3 cellular contexts compared by ENCODE assay signal in the genomic region with DNA sequence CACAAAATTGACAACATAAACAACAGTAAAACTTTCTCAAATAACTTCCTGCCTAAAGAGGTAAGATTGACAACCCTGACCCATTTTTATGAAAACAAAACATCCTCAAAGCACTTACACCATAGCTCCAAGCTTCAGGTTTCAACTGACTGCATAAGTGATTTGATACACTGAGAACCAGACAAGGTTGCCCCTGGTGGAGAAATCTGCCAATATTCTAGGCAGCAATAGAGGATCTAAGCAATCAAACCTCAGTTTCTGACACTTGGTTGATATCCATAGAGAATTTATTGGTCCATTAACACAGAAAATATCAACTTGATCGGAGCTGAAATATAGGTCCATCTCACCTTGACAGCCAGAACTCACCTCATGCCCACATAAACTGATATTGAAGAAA.
TF ChIP-seq lines count a peak whose summit lies in the region.

No MANE protein-coding gene starts in this region.

TF ChIP-seq in SK-N-SH, 30 proteins besides CTCF, POLR2A, EP300 and RAD21:
- TF ChIP-seq MEF2A (IDR thresholded peaks at IDR 0.05; ENCODE audit: borderline replicate concordance, low read depth) (no peak), SIN3A (IDR thresholded peaks at IDR 0.05; ENCODE audit: borderline replicate concordance, low read depth, low read length) (no peak), TEAD4 (IDR thresholded peaks at IDR 0.05; ENCODE audit: borderline replicate concordance, insufficient read depth) (no peak), NRF1 (IDR thresholded peaks at IDR 0.05; ENCODE audit: low read depth, low read length) (no peak), MAX (IDR thresholded peaks at IDR 0.05; ENCODE audit: low read depth) (no peak), CHD2 (IDR thresholded peaks at IDR 0.05; ENCODE audit: low read length, partially characterized antibody) (no peak), REST (IDR thresholded peaks at IDR 0.05; ENCODE audit: low read depth, low read length) (no peak), RCOR1 (IDR thresholded peaks at IDR 0.05; ENCODE audit: low read length) (no peak), YY1 (IDR thresholded peaks at IDR 0.05; ENCODE audit: low read depth) (no peak)
- TF ChIP-seq, protein P1, sequence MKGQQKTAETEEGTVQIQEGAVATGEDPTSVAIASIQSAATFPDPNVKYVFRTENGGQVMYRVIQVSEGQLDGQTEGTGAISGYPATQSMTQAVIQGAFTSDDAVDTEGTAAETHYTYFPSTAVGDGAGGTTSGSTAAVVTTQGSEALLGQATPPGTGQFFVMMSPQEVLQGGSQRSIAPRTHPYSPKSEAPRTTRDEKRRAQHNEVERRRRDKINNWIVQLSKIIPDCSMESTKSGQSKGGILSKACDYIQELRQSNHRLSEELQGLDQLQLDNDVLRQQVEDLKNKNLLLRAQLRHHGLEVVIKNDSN (IDR thresholded peaks at IDR 0.05; ENCODE audit: borderline replicate concordance, low read depth) = no peak

TF ChIP-seq in SK-N-SH treated with all-trans-retinoic acid at 6 μM for 48 hours, 23 proteins besides CTCF, POLR2A, EP300 and RAD21:
- TF ChIP-seq SNAI2 (CRISPR knock-in tag; IDR thresholded peaks at IDR 0.05) (no peak), ZNF565 (CRISPR knock-in tag; conservative IDR thresholded peaks at IDR 0.05; ENCODE audit: low read depth) (no peak), ARNTL (CRISPR knock-in tag; IDR thresholded peaks at IDR 0.05; ENCODE audit: borderline replicate concordance, low read depth) (no peak), TCF4 (CRISPR knock-in tag; IDR thresholded peaks at IDR 0.05; ENCODE audit: borderline replicate concordance) (no peak), OSR1 (CRISPR knock-in tag; IDR thresholded peaks at IDR 0.05) (no peak), ZC3H10 (CRISPR knock-in tag; IDR thresholded peaks at IDR 0.05) (no peak), RARB (CRISPR knock-in tag; IDR thresholded peaks at IDR 0.05) (no peak), TOX (CRISPR knock-in tag; IDR thresholded peaks at IDR 0.05; ENCODE audit: borderline replicate concordance) (no peak), PPARA (CRISPR knock-in tag; IDR thresholded peaks at IDR 0.05; ENCODE audit: borderline replicate concordance) (no peak)
- TF ChIP-seq, protein P2, sequence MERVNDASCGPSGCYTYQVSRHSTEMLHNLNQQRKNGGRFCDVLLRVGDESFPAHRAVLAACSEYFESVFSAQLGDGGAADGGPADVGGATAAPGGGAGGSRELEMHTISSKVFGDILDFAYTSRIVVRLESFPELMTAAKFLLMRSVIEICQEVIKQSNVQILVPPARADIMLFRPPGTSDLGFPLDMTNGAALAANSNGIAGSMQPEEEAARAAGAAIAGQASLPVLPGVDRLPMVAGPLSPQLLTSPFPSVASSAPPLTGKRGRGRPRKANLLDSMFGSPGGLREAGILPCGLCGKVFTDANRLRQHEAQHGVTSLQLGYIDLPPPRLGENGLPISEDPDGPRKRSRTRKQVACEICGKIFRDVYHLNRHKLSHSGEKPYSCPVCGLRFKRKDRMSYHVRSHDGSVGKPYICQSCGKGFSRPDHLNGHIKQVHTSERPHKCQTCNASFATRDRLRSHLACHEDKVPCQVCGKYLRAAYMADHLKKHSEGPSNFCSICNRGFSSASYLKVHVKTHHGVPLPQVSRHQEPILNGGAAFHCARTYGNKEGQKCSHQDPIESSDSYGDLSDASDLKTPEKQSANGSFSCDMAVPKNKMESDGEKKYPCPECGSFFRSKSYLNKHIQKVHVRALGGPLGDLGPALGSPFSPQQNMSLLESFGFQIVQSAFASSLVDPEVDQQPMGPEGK (CRISPR knock-in tag; IDR thresholded peaks at IDR 0.05; ENCODE audit: borderline replicate concordance) = no peak

TF ChIP-seq in H1, 55 proteins besides CTCF, POLR2A, EP300 and RAD21:
- TF ChIP-seq BCL11A (IDR thresholded peaks at IDR 0.05; ENCODE audit: low read depth in 2 of 2, low read length in 2 of 2) (no peak), KDM4A (IDR thresholded peaks at IDR 0.05; ENCODE audit: low read depth, low read length, severe bottlenecking) (no peak), SUZ12 (IDR thresholded peaks at IDR 0.05; ENCODE audit: low read length) (no peak)
- TF ChIP-seq, protein P3, sequence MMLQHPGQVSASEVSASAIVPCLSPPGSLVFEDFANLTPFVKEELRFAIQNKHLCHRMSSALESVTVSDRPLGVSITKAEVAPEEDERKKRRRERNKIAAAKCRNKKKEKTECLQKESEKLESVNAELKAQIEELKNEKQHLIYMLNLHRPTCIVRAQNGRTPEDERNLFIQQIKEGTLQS (IDR thresholded peaks at IDR 0.05; ENCODE audit: insufficient read depth, low read depth, low read length) = no peak
